Comparison of ENCODE assay signal across 14 cellular contexts in genomic region chr7:44306608-44307007, GRCh38. TPM values are rescaled to one million over a fixed set of nuclear protein-coding genes. Genes with fewer than 3 reads are reported as not detected.
DNase-seq lines count a peak whose midpoint lies in the region; ATAC-seq, FAIRE-seq and TF ChIP-seq lines count a peak whose summit lies in the region.
"Had no signal": no experiment of that assay in that cellular context is flagged by ENCODE, and none has a peak within 500 bp of the region (broad histone marks: within the 10 kb centered on the region; RNA-seq: fewer than 3 reads in every experiment).

No MANE protein-coding gene starts in this region.

- 72% methylated on average over 2 of the region's 2 CpGs; no CpG with 5 or more reads in 1 of the 2 experiments for whole genome bisulfite sequencing in GM23248 (ENCODE audit: low coverage in 1 of 2, low lambda C conversion rate in 2 of 2, missing lambda C conversion rate in 2 of 2), 2 experiments

- H3K4me1 Mint-ChIP-seq in immature natural killer cell = peaks cover 7 to 10% of the 10 kb centered on the region in 2 donors

- peaks cover 2 to 5% (median 5%) of the 10 kb centered on the region in 3 donors for H3K27me3 Mint-ChIP-seq in immature natural killer cell (ENCODE audit: low read depth in 3 of 3)

- FAIRE-seq in frontal cortex (lab: Jason Lieb, UNC) = no peak

- in situ Hi-C loops in Caki2 (cut with HindIII; ENCODE audit: low pct_unique_long_range_greater_than_20kb, low sequenced_read_pairs) = no loop called here
- in situ Hi-C loops in GM23248 (cut with MboI) = no loop called here

- H3K9ac ChIP-seq in BLaER1 (no peak overlapping the region), GM23248 (no peak overlapping the region)
- H3K9ac ChIP-seq: BLaER1 treated with 17β-estradiol and CSF1 and Interleukin-3, amounts not matched to agents 10 nM and 100 nM had no signal

- peaks cover 9% of the 10 kb centered on the region; the same call in 1 of the 2 replicates for H4K20me1 ChIP-seq in BLaER1
- H4K20me1 ChIP-seq in GM23248 (ENCODE audit: insufficient read depth) = no peaks in the 10 kb centered on the region

- no peaks in the 10 kb centered on the region for H3K9me3 Mint-ChIP-seq in immature natural killer cell

- H3K4me1 ChIP-seq in BLaER1 = peaks cover 26% of the 10 kb centered on the region
- H3K4me1 ChIP-seq in GM23248 (ENCODE audit: insufficient read depth) = no peaks in the 10 kb centered on the region
- H3K4me1 ChIP-seq: HAP-1 had no signal

- H3K27me3 ChIP-seq in BLaER1 (peaks cover 34% of the 10 kb centered on the region), GM23248 (replicated peaks; ENCODE audit: insufficient read depth) (no peaks in the 10 kb centered on the region)
- H3K27me3 ChIP-seq: adrenal gland had no signal

- H3K36me3 ChIP-seq in BLaER1 (no peaks in the 10 kb centered on the region), GM23248 (ENCODE audit: low read depth) (no peaks in the 10 kb centered on the region)
- H3K36me3 ChIP-seq: adrenal gland; BLaER1 treated with 17β-estradiol and CSF1 and Interleukin-3, amounts not matched to agents 10 nM and 100 nM; HAP-1; MG63 had no signal

- DNase-seq in Caki2 (ENCODE audit: low read depth) (peak; percentile 18), RWPE1 (ENCODE audit: low spot score) (no peak), immature natural killer cell (no peak), frontal cortex (ENCODE audit: low spot score in 2 of 2) (no peak), GM23248 (no peak)
- DNase-seq: NCI-H2029 treated with DMSO at 0.1 percent for 48 hours had no signal

- ATAC-seq in GM21529 (IDR thresholded peaks at IDR 0.05; ENCODE audit: unreplicated experiment) = no peak

- TF ChIP-seq CTCF in RWPE1 (conservative IDR thresholded peaks at IDR 0.05; ENCODE audit: low read depth) = no peak

- H3K4me3 Mint-ChIP-seq in immature natural killer cell = no peak overlapping the region

- no peaks in the 10 kb centered on the region for H3K9me2 ChIP-seq in GM23248 (ENCODE audit: insufficient read depth)

- H3F3A ChIP-seq in GM23248 (ENCODE audit: insufficient read depth) = no peaks in the 10 kb centered on the region; the same call in 1 of the 2 replicates

- POLR2A ChIA-PET in RWPE1 (lab: Yijun Ruan, JAX; ENCODE audit: low non-redundant PET) = no interaction called here

- no peaks in the 10 kb centered on the region for H3K79me2 ChIP-seq in GM23248 (ENCODE audit: insufficient read depth)

- H3K27ac Mint-ChIP-seq in immature natural killer cell = peak overlapping the region in 5 of 6 donors; percentile 40 to 80 (median 71)
- H3K27ac Mint-ChIP-seq: progenitor cell of endocrine pancreas had no signal

- CTCF ChIA-PET in RWPE1 (lab: Yijun Ruan, JAX) = interaction anchor here (0.6 kb wide), 1 partner anchor 23 kb away, joined by 3 read pairs; no protein-coding TSS in a partner anchor

- H3K27ac ChIP-seq in BLaER1 (no peak overlapping the region), RWPE1 (peak overlapping the region; percentile 99), GM23248 (no peak overlapping the region)
- H3K27ac ChIP-seq: adrenal gland; BLaER1 treated with 17β-estradiol and CSF1 and Interleukin-3, amounts not matched to agents 10 nM and 100 nM; VCaP had no signal

- no peak overlapping the region for H2AFZ ChIP-seq in GM23248

- H3K9me3 ChIP-seq in BLaER1 = no peaks in the 10 kb centered on the region
- H3K9me3 ChIP-seq in GM23248 (ENCODE audit: low read depth) = no peaks in the 10 kb centered on the region
- H3K9me3 ChIP-seq: adrenal gland; BLaER1 treated with 17β-estradiol and CSF1 and Interleukin-3, amounts not matched to agents 10 nM and 100 nM; HAP-1 had no signal

- no peaks in the 10 kb centered on the region for H3K36me3 Mint-ChIP-seq in immature natural killer cell

- no peak overlapping the region for H3K4me3 ChIP-seq in BLaER1
- no peak overlapping the region for H3K4me3 ChIP-seq in GM23248
- H3K4me3 ChIP-seq: adrenal gland; BLaER1 treated with 17β-estradiol and CSF1 and Interleukin-3, amounts not matched to agents 10 nM and 100 nM; HAP-1; MG63 had no signal

- H3K4me2 ChIP-seq in BLaER1 (peak overlapping the region; percentile 4; the same call in 1 of the 2 replicates), GM23248 (ENCODE audit: unreplicated experiment) (no peak overlapping the region)

RNA-seq across cellular contexts. Expression of gene CAMK2B, which starts 18.8 kb away (rescaled TPM):
- 0.14 and 0.23 TPM in 2 replicates for total RNA-seq in Caki2 (2014; rRNA removed; shearing (Covaris generic); ENCODE audit: low replicate concordance)
- polyA plus RNA-seq in immature natural killer cell (not detected), GM23248 (2016; fragmentation: Nextera tagmentation; extraction: Ambion mirVana) (0.78 and 0.79 TPM in 2 replicates)
- 99.5 TPM for total RNA-seq in frontal cortex
- total RNA-seq in GM23248 (2014; rRNA removed; shearing (Covaris generic)) = 2.5 and 9.1 TPM in 2 replicates
